Comparison of ENCODE assay signal across 1 cellular context in the genomic region with DNA sequence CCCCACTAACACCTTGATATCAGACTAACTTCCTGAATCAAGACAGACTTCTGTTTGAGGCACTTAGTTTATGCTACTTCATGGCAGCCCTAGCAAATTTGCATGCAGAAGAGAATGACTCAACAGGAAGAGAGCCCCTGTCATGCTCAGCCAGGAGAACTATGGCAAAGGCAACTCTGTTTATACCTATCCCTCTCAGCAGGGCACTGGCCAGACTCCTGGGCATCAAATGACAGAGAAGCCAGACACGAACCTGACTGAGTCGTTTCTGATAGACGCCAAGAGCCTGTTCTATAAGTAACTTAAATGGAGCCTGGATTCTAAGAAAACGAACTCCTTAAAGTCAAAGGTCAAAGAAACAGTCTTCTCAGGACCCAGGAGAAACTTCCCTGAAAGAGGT.
TF ChIP-seq lines count a peak whose summit lies in the region.

No MANE protein-coding gene starts in this region.

TF ChIP-seq in K562, 482 proteins besides CTCF, POLR2A, EP300 and RAD21 (continued from another document and continues in another):
- TF ChIP-seq, protein P1, sequence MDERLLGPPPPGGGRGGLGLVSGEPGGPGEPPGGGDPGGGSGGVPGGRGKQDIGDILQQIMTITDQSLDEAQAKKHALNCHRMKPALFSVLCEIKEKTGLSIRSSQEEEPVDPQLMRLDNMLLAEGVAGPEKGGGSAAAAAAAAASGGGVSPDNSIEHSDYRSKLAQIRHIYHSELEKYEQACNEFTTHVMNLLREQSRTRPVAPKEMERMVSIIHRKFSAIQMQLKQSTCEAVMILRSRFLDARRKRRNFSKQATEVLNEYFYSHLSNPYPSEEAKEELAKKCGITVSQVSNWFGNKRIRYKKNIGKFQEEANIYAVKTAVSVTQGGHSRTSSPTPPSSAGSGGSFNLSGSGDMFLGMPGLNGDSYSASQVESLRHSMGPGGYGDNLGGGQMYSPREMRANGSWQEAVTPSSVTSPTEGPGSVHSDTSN (CRISPR knock-in tag; IDR thresholded peaks at IDR 0.05; ENCODE audit: low read depth), result no peak
- TF ChIP-seq, protein P1 (tag; conservative IDR thresholded peaks at IDR 0.05; ENCODE audit: low read depth), result no peak
- TF ChIP-seq ELF1 (tag; IDR thresholded peaks at IDR 0.05) (no peak), ZNF212 (CRISPR knock-in tag; IDR thresholded peaks at IDR 0.05) (no peak), NONO (IDR thresholded peaks at IDR 0.05; ENCODE audit: low read depth in 2 of 2, low read length in 1 of 2) (no peak), HLTF (IDR thresholded peaks at IDR 0.05) (no peak), HDGF (IDR thresholded peaks at IDR 0.05) (no peak), ZNF134 (CRISPR knock-in tag; conservative IDR thresholded peaks at IDR 0.05) (no peak), BACH1 (tag; IDR thresholded peaks at IDR 0.05) (0 out of 2 replicates have a peak, but pooled peaks have one; percentile 12), ZNF584 (CRISPR knock-in tag; IDR thresholded peaks at IDR 0.05; ENCODE audit: low read depth) (no peak), HNRNPH1 (optimal IDR thresholded peaks at IDR 0.05; ENCODE audit: low read depth, low read length) (no peak), RFX7 (CRISPR knock-in tag; IDR thresholded peaks at IDR 0.05) (no peak), JUND (IDR thresholded peaks at IDR 0.05; ENCODE audit: borderline replicate concordance, low read depth, low read length) (peak; percentile 53; the same call in 1 of the 2 replicates), JUND (tag; IDR thresholded peaks at IDR 0.05; ENCODE audit: borderline replicate concordance, low read depth, low read length) (peak; percentile 35; the same call in 1 of the 3 replicates), MED1 (CRISPR knock-in tag; IDR thresholded peaks at IDR 0.05; ENCODE audit: borderline replicate concordance) (no peak), ZBTB8A (IDR thresholded peaks at IDR 0.05; ENCODE audit: partially characterized antibody) (no peak), GTF2A2 (tag; IDR thresholded peaks at IDR 0.05) (0 out of 2 replicates have a peak, but pooled peaks have one; percentile 39), MAFK (IDR thresholded peaks at IDR 0.05; ENCODE audit: low read length) (peak; percentile 39), ESRRB (CRISPR knock-in tag; IDR thresholded peaks at IDR 0.05; ENCODE audit: borderline replicate concordance) (no peak), PCBP2 (IDR thresholded peaks at IDR 0.05; ENCODE audit: low read depth, low read length, poor library complexity, severe bottlenecking) (no peak), ZNF175 (CRISPR knock-in tag; IDR thresholded peaks at IDR 0.05; ENCODE audit: low read depth) (0 out of 2 replicates have a peak, but pooled peaks have one; percentile 36), XRCC3 (IDR thresholded peaks at IDR 0.05) (no peak), TFAM (CRISPR knock-in tag; conservative IDR thresholded peaks at IDR 0.05) (no peak), PHF20 (IDR thresholded peaks at IDR 0.05; ENCODE audit: partially characterized antibody) (no peak), MAFF (IDR thresholded peaks at IDR 0.05; ENCODE audit: low read length) (peak; percentile 28; the same call in 1 of the 2 replicates), CCNT2 (IDR thresholded peaks at IDR 0.05; ENCODE audit: borderline replicate concordance, extremely low read depth, insufficient read length, low read depth, low read length) (no peak), C11orf30 (IDR thresholded peaks at IDR 0.05; ENCODE audit: low read depth) (peak; percentile 65; the same call in 1 of the 2 replicates), EP400 (IDR thresholded peaks at IDR 0.05) (no peak), DACH1 (IDR thresholded peaks at IDR 0.05; ENCODE audit: partially characterized antibody) (no peak), CHD4 (IDR thresholded peaks at IDR 0.05; ENCODE audit: insufficient read depth, insufficient replicate concordance, low read depth, low read length, poor library complexity, severe bottlenecking) (no peak), RBM22 (IDR thresholded peaks at IDR 0.05; ENCODE audit: low read depth, low read length, poor library complexity, severe bottlenecking) (no peak), PHB2 (IDR thresholded peaks at IDR 0.05; ENCODE audit: low read depth) (no peak), SRSF1 (IDR thresholded peaks at IDR 0.05; ENCODE audit: low read depth, low read length) (no peak), ILF3 (IDR thresholded peaks at IDR 0.05; ENCODE audit: borderline replicate concordance) (no peak)
- TF ChIP-seq, protein P2, sequence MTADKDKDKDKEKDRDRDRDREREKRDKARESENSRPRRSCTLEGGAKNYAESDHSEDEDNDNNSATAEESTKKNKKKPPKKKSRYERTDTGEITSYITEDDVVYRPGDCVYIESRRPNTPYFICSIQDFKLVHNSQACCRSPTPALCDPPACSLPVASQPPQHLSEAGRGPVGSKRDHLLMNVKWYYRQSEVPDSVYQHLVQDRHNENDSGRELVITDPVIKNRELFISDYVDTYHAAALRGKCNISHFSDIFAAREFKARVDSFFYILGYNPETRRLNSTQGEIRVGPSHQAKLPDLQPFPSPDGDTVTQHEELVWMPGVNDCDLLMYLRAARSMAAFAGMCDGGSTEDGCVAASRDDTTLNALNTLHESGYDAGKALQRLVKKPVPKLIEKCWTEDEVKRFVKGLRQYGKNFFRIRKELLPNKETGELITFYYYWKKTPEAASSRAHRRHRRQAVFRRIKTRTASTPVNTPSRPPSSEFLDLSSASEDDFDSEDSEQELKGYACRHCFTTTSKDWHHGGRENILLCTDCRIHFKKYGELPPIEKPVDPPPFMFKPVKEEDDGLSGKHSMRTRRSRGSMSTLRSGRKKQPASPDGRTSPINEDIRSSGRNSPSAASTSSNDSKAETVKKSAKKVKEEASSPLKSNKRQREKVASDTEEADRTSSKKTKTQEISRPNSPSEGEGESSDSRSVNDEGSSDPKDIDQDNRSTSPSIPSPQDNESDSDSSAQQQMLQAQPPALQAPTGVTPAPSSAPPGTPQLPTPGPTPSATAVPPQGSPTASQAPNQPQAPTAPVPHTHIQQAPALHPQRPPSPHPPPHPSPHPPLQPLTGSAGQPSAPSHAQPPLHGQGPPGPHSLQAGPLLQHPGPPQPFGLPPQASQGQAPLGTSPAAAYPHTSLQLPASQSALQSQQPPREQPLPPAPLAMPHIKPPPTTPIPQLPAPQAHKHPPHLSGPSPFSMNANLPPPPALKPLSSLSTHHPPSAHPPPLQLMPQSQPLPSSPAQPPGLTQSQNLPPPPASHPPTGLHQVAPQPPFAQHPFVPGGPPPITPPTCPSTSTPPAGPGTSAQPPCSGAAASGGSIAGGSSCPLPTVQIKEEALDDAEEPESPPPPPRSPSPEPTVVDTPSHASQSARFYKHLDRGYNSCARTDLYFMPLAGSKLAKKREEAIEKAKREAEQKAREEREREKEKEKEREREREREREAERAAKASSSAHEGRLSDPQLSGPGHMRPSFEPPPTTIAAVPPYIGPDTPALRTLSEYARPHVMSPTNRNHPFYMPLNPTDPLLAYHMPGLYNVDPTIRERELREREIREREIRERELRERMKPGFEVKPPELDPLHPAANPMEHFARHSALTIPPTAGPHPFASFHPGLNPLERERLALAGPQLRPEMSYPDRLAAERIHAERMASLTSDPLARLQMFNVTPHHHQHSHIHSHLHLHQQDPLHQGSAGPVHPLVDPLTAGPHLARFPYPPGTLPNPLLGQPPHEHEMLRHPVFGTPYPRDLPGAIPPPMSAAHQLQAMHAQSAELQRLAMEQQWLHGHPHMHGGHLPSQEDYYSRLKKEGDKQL (CRISPR knock-in tag; IDR thresholded peaks at IDR 0.05; ENCODE audit: borderline replicate concordance), result no peak
- TF ChIP-seq, protein P3, sequence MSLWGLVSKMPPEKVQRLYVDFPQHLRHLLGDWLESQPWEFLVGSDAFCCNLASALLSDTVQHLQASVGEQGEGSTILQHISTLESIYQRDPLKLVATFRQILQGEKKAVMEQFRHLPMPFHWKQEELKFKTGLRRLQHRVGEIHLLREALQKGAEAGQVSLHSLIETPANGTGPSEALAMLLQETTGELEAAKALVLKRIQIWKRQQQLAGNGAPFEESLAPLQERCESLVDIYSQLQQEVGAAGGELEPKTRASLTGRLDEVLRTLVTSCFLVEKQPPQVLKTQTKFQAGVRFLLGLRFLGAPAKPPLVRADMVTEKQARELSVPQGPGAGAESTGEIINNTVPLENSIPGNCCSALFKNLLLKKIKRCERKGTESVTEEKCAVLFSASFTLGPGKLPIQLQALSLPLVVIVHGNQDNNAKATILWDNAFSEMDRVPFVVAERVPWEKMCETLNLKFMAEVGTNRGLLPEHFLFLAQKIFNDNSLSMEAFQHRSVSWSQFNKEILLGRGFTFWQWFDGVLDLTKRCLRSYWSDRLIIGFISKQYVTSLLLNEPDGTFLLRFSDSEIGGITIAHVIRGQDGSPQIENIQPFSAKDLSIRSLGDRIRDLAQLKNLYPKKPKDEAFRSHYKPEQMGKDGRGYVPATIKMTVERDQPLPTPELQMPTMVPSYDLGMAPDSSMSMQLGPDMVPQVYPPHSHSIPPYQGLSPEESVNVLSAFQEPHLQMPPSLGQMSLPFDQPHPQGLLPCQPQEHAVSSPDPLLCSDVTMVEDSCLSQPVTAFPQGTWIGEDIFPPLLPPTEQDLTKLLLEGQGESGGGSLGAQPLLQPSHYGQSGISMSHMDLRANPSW (CRISPR knock-in tag; IDR thresholded peaks at IDR 0.05), result no peak
- TF ChIP-seq, protein P4, sequence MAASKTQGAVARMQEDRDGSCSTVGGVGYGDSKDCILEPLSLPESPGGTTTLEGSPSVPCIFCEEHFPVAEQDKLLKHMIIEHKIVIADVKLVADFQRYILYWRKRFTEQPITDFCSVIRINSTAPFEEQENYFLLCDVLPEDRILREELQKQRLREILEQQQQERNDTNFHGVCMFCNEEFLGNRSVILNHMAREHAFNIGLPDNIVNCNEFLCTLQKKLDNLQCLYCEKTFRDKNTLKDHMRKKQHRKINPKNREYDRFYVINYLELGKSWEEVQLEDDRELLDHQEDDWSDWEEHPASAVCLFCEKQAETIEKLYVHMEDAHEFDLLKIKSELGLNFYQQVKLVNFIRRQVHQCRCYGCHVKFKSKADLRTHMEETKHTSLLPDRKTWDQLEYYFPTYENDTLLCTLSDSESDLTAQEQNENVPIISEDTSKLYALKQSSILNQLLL (CRISPR knock-in tag; IDR thresholded peaks at IDR 0.05; ENCODE audit: borderline replicate concordance), result no peak
- TF ChIP-seq, protein P5, sequence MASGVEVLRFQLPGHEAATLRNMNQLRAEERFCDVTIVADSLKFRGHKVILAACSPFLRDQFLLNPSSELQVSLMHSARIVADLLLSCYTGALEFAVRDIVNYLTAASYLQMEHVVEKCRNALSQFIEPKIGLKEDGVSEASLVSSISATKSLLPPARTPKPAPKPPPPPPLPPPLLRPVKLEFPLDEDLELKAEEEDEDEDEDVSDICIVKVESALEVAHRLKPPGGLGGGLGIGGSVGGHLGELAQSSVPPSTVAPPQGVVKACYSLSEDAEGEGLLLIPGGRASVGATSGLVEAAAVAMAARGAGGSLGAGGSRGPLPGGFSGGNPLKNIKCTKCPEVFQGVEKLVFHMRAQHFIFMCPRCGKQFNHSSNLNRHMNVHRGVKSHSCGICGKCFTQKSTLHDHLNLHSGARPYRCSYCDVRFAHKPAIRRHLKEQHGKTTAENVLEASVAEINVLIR (CRISPR knock-in tag; IDR thresholded peaks at IDR 0.05), result no peak
- TF ChIP-seq, protein P6, sequence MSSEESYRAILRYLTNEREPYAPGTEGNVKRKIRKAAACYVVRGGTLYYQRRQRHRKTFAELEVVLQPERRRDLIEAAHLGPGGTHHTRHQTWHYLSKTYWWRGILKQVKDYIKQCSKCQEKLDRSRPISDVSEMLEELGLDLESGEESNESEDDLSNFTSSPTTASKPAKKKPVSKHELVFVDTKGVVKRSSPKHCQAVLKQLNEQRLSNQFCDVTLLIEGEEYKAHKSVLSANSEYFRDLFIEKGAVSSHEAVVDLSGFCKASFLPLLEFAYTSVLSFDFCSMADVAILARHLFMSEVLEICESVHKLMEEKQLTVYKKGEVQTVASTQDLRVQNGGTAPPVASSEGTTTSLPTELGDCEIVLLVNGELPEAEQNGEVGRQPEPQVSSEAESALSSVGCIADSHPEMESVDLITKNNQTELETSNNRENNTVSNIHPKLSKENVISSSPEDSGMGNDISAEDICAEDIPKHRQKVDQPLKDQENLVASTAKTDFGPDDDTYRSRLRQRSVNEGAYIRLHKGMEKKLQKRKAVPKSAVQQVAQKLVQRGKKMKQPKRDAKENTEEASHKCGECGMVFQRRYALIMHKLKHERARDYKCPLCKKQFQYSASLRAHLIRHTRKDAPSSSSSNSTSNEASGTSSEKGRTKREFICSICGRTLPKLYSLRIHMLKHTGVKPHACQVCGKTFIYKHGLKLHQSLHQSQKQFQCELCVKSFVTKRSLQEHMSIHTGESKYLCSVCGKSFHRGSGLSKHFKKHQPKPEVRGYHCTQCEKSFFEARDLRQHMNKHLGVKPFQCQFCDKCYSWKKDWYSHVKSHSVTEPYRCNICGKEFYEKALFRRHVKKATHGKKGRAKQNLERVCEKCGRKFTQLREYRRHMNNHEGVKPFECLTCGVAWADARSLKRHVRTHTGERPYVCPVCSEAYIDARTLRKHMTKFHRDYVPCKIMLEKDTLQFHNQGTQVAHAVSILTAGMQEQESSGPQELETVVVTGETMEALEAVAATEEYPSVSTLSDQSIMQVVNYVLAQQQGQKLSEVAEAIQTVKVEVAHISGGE (CRISPR knock-in tag; IDR thresholded peaks at IDR 0.05), result no peak
- TF ChIP-seq, protein P7, sequence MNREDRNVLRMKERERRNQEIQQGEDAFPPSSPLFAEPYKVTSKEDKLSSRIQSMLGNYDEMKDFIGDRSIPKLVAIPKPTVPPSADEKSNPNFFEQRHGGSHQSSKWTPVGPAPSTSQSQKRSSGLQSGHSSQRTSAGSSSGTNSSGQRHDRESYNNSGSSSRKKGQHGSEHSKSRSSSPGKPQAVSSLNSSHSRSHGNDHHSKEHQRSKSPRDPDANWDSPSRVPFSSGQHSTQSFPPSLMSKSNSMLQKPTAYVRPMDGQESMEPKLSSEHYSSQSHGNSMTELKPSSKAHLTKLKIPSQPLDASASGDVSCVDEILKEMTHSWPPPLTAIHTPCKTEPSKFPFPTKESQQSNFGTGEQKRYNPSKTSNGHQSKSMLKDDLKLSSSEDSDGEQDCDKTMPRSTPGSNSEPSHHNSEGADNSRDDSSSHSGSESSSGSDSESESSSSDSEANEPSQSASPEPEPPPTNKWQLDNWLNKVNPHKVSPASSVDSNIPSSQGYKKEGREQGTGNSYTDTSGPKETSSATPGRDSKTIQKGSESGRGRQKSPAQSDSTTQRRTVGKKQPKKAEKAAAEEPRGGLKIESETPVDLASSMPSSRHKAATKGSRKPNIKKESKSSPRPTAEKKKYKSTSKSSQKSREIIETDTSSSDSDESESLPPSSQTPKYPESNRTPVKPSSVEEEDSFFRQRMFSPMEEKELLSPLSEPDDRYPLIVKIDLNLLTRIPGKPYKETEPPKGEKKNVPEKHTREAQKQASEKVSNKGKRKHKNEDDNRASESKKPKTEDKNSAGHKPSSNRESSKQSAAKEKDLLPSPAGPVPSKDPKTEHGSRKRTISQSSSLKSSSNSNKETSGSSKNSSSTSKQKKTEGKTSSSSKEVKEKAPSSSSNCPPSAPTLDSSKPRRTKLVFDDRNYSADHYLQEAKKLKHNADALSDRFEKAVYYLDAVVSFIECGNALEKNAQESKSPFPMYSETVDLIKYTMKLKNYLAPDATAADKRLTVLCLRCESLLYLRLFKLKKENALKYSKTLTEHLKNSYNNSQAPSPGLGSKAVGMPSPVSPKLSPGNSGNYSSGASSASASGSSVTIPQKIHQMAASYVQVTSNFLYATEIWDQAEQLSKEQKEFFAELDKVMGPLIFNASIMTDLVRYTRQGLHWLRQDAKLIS (CRISPR knock-in tag; IDR thresholded peaks at IDR 0.05), result no peak
